ENCODE assay signal across 2 cellular contexts in the genomic region with DNA sequence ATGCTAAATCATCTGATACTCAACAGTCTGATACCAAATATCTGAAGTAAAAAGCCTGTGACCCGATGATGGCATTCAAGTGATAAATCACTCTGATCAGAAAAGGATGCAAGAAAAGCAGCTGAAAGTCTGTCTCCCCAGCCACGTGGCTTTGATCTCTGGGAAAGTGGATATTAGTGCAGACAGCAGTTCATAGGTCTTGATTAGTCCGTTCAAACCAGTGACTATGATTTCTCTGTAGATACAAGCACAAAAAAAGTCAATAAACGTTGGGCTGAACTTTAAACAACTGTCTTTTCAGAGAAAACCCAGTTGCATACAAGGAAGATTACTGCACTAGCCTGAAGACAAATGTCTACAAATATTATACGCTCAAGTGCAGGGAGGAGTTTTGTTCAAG.
TF ChIP-seq lines count a peak whose summit lies in the region.

No MANE protein-coding gene starts in this region.

TF ChIP-seq in HepG2, 621 proteins besides CTCF, POLR2A, EP300 and RAD21 (continued from another document):
- TF ChIP-seq, protein P1, sequence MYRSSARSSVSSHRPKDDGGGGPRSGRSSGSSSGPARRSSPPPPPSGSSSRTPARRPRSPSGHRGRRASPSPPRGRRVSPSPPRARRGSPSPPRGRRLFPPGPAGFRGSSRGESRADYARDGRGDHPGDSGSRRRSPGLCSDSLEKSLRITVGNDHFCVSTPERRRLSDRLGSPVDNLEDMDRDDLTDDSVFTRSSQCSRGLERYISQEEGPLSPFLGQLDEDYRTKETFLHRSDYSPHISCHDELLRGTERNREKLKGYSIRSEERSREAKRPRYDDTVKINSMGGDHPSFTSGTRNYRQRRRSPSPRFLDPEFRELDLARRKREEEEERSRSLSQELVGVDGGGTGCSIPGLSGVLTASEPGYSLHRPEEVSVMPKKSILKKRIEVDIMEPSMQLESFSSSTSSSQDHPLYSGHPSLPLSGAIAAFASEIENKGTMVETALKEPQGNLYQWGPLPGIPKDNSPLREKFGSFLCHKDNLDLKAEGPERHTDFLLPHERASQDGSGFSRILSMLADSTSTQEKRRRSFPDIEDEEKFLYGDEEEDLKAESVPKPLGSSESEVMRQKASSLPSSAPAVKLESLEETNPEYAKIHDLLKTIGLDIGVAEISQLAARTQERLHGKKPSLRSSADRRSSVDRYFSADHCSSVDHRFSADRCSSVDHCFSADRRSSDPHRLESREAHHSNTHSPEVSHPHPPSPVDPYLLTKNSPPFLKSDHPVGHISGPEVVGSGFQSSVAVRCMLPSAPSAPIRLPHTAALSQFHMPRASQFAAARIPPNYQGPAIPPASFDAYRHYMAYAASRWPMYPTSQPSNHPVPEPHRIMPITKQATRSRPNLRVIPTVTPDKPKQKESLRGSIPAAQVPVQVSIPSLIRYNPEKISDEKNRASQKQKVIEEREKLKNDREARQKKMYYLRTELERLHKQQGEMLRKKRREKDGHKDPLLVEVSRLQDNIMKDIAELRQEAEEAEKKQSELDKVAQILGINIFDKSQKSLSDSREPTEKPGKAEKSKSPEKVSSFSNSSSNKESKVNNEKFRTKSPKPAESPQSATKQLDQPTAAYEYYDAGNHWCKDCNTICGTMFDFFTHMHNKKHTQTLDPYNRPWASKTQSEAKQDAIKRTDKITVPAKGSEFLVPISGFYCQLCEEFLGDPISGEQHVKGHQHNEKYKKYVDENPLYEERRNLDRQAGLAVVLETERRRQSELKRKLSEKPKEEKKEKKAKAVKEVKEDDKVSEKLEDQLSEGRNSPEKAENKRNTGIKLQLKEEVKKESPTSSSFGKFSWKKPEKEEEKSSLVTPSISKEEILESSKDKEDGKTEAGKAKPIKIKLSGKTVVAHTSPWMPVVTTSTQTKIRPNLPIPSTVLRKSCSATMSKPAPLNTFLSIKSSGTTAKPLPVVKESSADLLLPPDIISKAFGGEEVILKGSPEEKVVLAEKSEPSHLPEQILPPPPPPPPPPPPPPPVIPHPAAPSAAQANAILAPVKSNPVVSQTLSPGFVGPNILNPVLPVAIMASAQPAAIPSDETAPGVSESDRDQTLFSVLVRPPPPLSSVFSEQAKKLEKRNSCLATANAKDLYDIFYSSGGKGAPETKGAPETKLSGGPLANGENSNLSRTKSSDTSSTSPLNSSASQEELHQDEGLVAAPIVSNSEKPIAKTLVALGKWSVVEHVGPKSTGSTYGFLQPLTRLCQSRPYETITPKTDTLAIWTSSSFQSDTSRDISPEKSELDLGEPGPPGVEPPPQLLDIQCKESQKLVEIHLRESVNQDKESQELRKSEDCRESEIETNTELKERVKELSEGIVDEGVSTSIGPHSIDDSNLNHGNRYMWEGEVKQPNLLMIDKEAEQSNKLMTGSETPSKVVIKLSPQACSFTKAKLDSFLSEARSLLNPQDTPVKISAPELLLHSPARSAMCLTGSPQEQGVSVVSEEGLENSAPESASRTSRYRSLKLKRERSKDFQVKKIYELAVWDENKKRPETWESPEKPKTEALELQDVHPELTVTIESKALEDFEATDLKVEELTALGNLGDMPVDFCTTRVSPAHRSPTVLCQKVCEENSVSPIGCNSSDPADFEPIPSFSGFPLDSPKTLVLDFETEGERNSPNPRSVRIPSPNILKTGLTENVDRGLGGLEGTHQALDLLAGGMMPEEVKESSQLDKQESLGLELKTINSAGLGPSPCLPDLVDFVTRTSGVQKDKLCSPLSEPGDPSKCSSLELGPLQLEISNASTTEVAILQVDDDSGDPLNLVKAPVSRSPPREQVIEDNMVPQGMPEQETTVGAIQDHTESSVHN (CRISPR knock-in tag; IDR thresholded peaks at IDR 0.05), result no peak
- TF ChIP-seq TCF12 (IDR thresholded peaks at IDR 0.05), result no peak
- TF ChIP-seq TCF12 (CRISPR knock-in tag; IDR thresholded peaks at IDR 0.05), result no peak
- TF ChIP-seq SATB2 (CRISPR knock-in tag; IDR thresholded peaks at IDR 0.05), result no peak
- TF ChIP-seq, protein P2, sequence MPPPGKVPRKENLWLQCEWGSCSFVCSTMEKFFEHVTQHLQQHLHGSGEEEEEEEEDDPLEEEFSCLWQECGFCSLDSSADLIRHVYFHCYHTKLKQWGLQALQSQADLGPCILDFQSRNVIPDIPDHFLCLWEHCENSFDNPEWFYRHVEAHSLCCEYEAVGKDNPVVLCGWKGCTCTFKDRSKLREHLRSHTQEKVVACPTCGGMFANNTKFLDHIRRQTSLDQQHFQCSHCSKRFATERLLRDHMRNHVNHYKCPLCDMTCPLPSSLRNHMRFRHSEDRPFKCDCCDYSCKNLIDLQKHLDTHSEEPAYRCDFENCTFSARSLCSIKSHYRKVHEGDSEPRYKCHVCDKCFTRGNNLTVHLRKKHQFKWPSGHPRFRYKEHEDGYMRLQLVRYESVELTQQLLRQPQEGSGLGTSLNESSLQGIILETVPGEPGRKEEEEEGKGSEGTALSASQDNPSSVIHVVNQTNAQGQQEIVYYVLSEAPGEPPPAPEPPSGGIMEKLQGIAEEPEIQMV (CRISPR knock-in tag; IDR thresholded peaks at IDR 0.05; ENCODE audit: low read depth), result no peak
- no peak for TF ChIP-seq TGIF2 (CRISPR knock-in tag; IDR thresholded peaks at IDR 0.05)
- no peak for TF ChIP-seq ADNP (CRISPR knock-in tag; IDR thresholded peaks at IDR 0.05)
- TF ChIP-seq ZNF564 (CRISPR knock-in tag; IDR thresholded peaks at IDR 0.05), result no peak
- no peak for TF ChIP-seq KLF6 (CRISPR knock-in tag; IDR thresholded peaks at IDR 0.05)
- no peak for TF ChIP-seq MAF1 (CRISPR knock-in tag; IDR thresholded peaks at IDR 0.05; ENCODE audit: borderline replicate concordance)
- no peak for TF ChIP-seq ZNF414 (CRISPR knock-in tag; IDR thresholded peaks at IDR 0.05)
- no peak for TF ChIP-seq FOSL2 (CRISPR knock-in tag; IDR thresholded peaks at IDR 0.05)
- no peak for TF ChIP-seq ZNF207 (IDR thresholded peaks at IDR 0.05; ENCODE audit: borderline replicate concordance)
- TF ChIP-seq SRF (IDR thresholded peaks at IDR 0.05; ENCODE audit: low read depth, low read length), result no peak
- no peak for TF ChIP-seq ZNF12 (CRISPR knock-in tag; IDR thresholded peaks at IDR 0.05)
- no peak for TF ChIP-seq ZNF30 (CRISPR knock-in tag; IDR thresholded peaks at IDR 0.05)
- no peak for TF ChIP-seq ZNF350 (CRISPR knock-in tag; IDR thresholded peaks at IDR 0.05; ENCODE audit: borderline replicate concordance, low read depth)
- no peak for TF ChIP-seq ZNF670 (CRISPR knock-in tag; IDR thresholded peaks at IDR 0.05; ENCODE audit: borderline replicate concordance)

TF ChIP-seq in WTC11, 78 proteins besides CTCF, POLR2A, EP300 and RAD21:
- TF ChIP-seq STAT6 (CRISPR knock-in tag; conservative IDR thresholded peaks at IDR 0.05; ENCODE audit: low read depth), result no peak
- no peak for TF ChIP-seq SOX15 (CRISPR knock-in tag; IDR thresholded peaks at IDR 0.05)
- TF ChIP-seq, protein P3, sequence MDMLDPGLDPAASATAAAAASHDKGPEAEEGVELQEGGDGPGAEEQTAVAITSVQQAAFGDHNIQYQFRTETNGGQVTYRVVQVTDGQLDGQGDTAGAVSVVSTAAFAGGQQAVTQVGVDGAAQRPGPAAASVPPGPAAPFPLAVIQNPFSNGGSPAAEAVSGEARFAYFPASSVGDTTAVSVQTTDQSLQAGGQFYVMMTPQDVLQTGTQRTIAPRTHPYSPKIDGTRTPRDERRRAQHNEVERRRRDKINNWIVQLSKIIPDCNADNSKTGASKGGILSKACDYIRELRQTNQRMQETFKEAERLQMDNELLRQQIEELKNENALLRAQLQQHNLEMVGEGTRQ (CRISPR knock-in tag; IDR thresholded peaks at IDR 0.05), result no peak
- no peak for TF ChIP-seq ESRRA (CRISPR knock-in tag; IDR thresholded peaks at IDR 0.05; ENCODE audit: borderline replicate concordance)
- TF ChIP-seq, protein P4, sequence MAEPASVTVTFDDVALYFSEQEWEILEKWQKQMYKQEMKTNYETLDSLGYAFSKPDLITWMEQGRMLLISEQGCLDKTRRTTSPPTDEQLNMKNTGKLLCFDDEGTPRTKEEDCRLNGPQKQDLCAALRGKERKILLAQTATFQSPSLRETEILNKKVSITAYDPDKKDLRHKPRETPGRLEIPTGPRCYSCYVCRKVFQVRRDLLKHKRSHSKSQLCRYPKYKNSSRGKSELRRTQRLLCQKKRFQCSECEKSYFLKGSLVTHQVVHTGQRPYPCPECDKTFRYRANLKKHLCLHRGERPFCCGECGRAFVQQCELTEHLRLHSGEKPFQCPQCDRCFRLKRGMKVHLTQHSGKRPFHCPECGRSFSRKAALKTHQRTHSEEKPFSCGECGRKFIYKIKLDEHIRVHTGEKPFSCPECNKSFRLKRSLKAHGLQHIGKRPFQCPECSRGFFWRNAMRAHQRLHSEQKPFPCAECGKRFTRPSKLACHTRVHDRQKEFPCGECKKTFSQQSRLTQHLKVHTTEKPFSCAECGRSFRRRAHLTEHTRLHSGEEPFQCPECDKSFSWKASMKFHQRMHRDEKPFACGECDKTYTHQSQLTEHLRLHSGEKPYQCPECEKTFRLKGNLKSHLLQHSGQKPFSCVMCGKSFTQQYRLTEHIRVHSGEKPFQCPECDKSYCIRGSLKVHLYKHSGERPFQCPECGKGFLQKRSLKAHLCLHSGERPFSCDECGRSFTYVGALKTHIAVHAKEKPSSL (CRISPR knock-in tag; conservative IDR thresholded peaks at IDR 0.05), result no peak
- no peak for TF ChIP-seq TEAD1 (CRISPR knock-in tag; IDR thresholded peaks at IDR 0.05)
- no peak for TF ChIP-seq CDX4 (CRISPR knock-in tag; IDR thresholded peaks at IDR 0.05; ENCODE audit: borderline replicate concordance)
- TF ChIP-seq TEAD4 (CRISPR knock-in tag; IDR thresholded peaks at IDR 0.05), result no peak
- TF ChIP-seq ZNF232 (CRISPR knock-in tag; IDR thresholded peaks at IDR 0.05), result no peak
- TF ChIP-seq ZNF219 (CRISPR knock-in tag; IDR thresholded peaks at IDR 0.05; ENCODE audit: borderline replicate concordance), result no peak
- TF ChIP-seq, protein P5, sequence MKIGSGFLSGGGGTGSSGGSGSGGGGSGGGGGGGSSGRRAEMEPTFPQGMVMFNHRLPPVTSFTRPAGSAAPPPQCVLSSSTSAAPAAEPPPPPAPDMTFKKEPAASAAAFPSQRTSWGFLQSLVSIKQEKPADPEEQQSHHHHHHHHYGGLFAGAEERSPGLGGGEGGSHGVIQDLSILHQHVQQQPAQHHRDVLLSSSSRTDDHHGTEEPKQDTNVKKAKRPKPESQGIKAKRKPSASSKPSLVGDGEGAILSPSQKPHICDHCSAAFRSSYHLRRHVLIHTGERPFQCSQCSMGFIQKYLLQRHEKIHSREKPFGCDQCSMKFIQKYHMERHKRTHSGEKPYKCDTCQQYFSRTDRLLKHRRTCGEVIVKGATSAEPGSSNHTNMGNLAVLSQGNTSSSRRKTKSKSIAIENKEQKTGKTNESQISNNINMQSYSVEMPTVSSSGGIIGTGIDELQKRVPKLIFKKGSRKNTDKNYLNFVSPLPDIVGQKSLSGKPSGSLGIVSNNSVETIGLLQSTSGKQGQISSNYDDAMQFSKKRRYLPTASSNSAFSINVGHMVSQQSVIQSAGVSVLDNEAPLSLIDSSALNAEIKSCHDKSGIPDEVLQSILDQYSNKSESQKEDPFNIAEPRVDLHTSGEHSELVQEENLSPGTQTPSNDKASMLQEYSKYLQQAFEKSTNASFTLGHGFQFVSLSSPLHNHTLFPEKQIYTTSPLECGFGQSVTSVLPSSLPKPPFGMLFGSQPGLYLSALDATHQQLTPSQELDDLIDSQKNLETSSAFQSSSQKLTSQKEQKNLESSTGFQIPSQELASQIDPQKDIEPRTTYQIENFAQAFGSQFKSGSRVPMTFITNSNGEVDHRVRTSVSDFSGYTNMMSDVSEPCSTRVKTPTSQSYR (CRISPR knock-in tag; IDR thresholded peaks at IDR 0.05), result no peak
- TF ChIP-seq ZMAT4 (CRISPR knock-in tag; IDR thresholded peaks at IDR 0.05), result no peak
- TF ChIP-seq ZNF423 (CRISPR knock-in tag; IDR thresholded peaks at IDR 0.05), result no peak
- TF ChIP-seq ZNF416 (CRISPR knock-in tag; IDR thresholded peaks at IDR 0.05), result no peak
- no peak for TF ChIP-seq FOXK1 (CRISPR knock-in tag; IDR thresholded peaks at IDR 0.05)
- TF ChIP-seq NR1H2 (CRISPR knock-in tag; IDR thresholded peaks at IDR 0.05), result no peak
- no peak for TF ChIP-seq IRF2 (CRISPR knock-in tag; IDR thresholded peaks at IDR 0.05; ENCODE audit: borderline replicate concordance, low read depth)
- no peak for TF ChIP-seq ELF4 (CRISPR knock-in tag; IDR thresholded peaks at IDR 0.05; ENCODE audit: low read depth)
- TF ChIP-seq, protein P6, sequence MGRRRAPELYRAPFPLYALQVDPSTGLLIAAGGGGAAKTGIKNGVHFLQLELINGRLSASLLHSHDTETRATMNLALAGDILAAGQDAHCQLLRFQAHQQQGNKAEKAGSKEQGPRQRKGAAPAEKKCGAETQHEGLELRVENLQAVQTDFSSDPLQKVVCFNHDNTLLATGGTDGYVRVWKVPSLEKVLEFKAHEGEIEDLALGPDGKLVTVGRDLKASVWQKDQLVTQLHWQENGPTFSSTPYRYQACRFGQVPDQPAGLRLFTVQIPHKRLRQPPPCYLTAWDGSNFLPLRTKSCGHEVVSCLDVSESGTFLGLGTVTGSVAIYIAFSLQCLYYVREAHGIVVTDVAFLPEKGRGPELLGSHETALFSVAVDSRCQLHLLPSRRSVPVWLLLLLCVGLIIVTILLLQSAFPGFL (CRISPR knock-in tag; IDR thresholded peaks at IDR 0.05; ENCODE audit: borderline replicate concordance), result no peak
- TF ChIP-seq, protein P7, sequence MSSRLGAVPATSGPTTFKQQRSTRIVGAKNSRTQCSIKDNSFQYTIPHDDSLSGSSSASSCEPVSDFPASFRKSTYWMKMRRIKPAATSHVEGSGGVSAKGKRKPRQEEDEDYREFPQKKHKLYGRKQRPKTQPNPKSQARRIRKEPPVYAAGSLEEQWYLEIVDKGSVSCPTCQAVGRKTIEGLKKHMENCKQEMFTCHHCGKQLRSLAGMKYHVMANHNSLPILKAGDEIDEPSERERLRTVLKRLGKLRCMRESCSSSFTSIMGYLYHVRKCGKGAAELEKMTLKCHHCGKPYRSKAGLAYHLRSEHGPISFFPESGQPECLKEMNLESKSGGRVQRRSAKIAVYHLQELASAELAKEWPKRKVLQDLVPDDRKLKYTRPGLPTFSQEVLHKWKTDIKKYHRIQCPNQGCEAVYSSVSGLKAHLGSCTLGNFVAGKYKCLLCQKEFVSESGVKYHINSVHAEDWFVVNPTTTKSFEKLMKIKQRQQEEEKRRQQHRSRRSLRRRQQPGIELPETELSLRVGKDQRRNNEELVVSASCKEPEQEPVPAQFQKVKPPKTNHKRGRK (CRISPR knock-in tag; IDR thresholded peaks at IDR 0.05; ENCODE audit: borderline replicate concordance), result no peak
